ENCODE assay signal across 22 cellular contexts in the genomic region with DNA sequence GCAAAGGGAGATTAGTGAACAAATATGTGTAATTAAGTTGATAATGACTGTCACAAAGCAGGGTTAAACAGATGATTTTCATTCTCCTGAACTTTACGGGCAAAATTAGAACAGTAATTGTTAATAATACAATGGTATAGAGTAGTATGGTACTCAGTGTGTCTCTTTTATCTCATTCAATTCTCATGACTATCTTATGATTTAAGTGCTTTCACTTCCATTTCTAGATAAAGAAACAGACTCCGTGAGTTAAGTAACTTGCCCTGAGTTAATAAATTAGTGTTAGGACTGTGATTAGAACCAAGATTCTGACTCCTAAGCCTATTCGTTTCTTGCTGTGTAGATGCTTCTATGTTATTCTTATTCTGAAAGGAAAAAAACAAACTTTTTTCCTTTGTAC.
"Had no signal": no experiment of that assay in that cellular context is flagged by ENCODE, and none has a peak within 500 bp of the region (broad histone marks: within the 10 kb centered on the region; RNA-seq: fewer than 3 reads in every experiment).

No MANE protein-coding gene starts in this region.

- H3K9me3 Mint-ChIP-seq: activated CD4-positive, alpha-beta memory T cell treated with anti-CD3 and anti-CD28 coated beads, Interleukin-2, amount 10 ng/mL, durations not matched to agents 7 days and 5 days; activated naive CD8-positive, alpha-beta T cell treated with anti-CD3 and anti-CD28 coated beads, Interleukin-2, amount 10 ng/mL, durations not matched to agents 7 days and 5 days; activated T-helper 2 cell treated with anti-CD3 and anti-CD28 coated beads, Interferon-gamma antibody, Interleukin-2, Interleukin-4, amounts not matched to agents 10 μg/mL and 5 μg/mL and 100 μg/mL, durations not matched to agents 14 hours and 24 hours and 36 hours had no signal

- H3K4me1 Mint-ChIP-seq: brain, mesothelial cell of epicardium, nephron progenitor cell had no signal

- ATAC-seq: activated CD8-positive, alpha-beta memory T cell treated with anti-CD3 and anti-CD28 coated beads, Interleukin-2, amount 10 ng/mL, durations not matched to agents 7 days and 5 days; foreskin keratinocyte; left lobe of liver; stimulated activated naive CD8-positive, alpha-beta T cell treated with anti-CD3 and anti-CD28 coated beads, Interleukin-15, Interleukin-2, amounts not matched to agents 100 U/mL and 50 U/mL, for 24 hours had no signal

- H3K27me3 Mint-ChIP-seq: activated CD4-positive, alpha-beta memory T cell treated with anti-CD3 and anti-CD28 coated beads, Interleukin-2, amount 10 ng/mL, durations not matched to agents 7 days and 5 days; activated CD8-positive, alpha-beta memory T cell treated with anti-CD3 and anti-CD28 coated beads, Interleukin-2, amount 10 ng/mL, durations not matched to agents 7 days and 5 days; activated naive CD8-positive, alpha-beta T cell treated with anti-CD3 and anti-CD28 coated beads, Interleukin-2, amount 10 ng/mL, durations not matched to agents 7 days and 5 days; brain had no signal

- H3K27ac Mint-ChIP-seq: activated CD4-positive, alpha-beta memory T cell treated with anti-CD3 and anti-CD28 coated beads, Interleukin-2, amount 10 ng/mL, durations not matched to agents 7 days and 5 days; activated CD8-positive, alpha-beta memory T cell treated with anti-CD3 and anti-CD28 coated beads, Interleukin-2, amount 10 ng/mL, durations not matched to agents 7 days and 5 days; activated naive CD8-positive, alpha-beta T cell treated with anti-CD3 and anti-CD28 coated beads, Interleukin-2, amount 10 ng/mL, durations not matched to agents 7 days and 5 days; activated T-helper 2 cell treated with anti-CD3 and anti-CD28 coated beads, Interferon-gamma antibody, Interleukin-2, Interleukin-4, amounts not matched to agents 10 μg/mL and 5 μg/mL and 100 μg/mL, durations not matched to agents 14 hours and 24 hours and 36 hours; brain; mesothelial cell of epicardium; nephron progenitor cell had no signal

- H3K27ac ChIP-seq: colonic mucosa, foreskin keratinocyte, transverse colon, uterus, WERI-Rb-1 had no signal

- DNase-seq: activated CD4-positive, alpha-beta memory T cell treated with anti-CD3 and anti-CD28 coated beads, Interleukin-2, amount 10 ng/mL, durations not matched to agents 7 days and 5 days; activated CD4-positive, alpha-beta T cell treated with anti-CD3 and anti-CD28 coated beads for 4 hours; activated CD8-positive, alpha-beta memory T cell treated with anti-CD3 and anti-CD28 coated beads, Interleukin-2, amount 10 ng/mL, durations not matched to agents 7 days and 5 days; activated naive CD4-positive, alpha-beta T cell treated with Interleukin-2 at 50 U/mL for 16 hours; activated naive CD8-positive, alpha-beta T cell treated with anti-CD3 and anti-CD28 coated beads, Interleukin-2, amount 10 ng/mL, durations not matched to agents 7 days and 5 days; central memory CD4-positive, alpha-beta T cell; colonic mucosa; foreskin keratinocyte; nephron progenitor cell; nucleus accumbens; stimulated activated CD4-positive, alpha-beta T cell treated with anti-CD3 and anti-CD28 coated beads, Interleukin-1b, Interleukin-23, amount 100 ng/mL, for 48 hours; stimulated activated CD8-positive, alpha-beta memory T cell treated with anti-CD3 and anti-CD28 coated beads, Interleukin-4, amount 100 ng/mL, for 48 hours; stimulated activated naive CD8-positive, alpha-beta T cell treated with anti-CD3 and anti-CD28 coated beads, Interleukin-15, Interleukin-2, amounts not matched to agents 100 U/mL and 50 U/mL, for 24 hours; substantia nigra; transverse colon; uterus; WERI-Rb-1 had no signal

- H3K9me3 ChIP-seq: colonic mucosa, transverse colon, uterus had no signal

- H3K4me3 Mint-ChIP-seq: activated CD4-positive, alpha-beta memory T cell treated with anti-CD3 and anti-CD28 coated beads, Interleukin-2, amount 10 ng/mL, durations not matched to agents 7 days and 5 days; activated CD8-positive, alpha-beta memory T cell treated with anti-CD3 and anti-CD28 coated beads, Interleukin-2, amount 10 ng/mL, durations not matched to agents 7 days and 5 days; activated naive CD8-positive, alpha-beta T cell treated with anti-CD3 and anti-CD28 coated beads, Interleukin-2, amount 10 ng/mL, durations not matched to agents 7 days and 5 days; brain; mesothelial cell of epicardium; nephron progenitor cell had no signal

- H3K27me3 ChIP-seq: colonic mucosa, foreskin keratinocyte, transverse colon, uterus had no signal

- H3K36me3 ChIP-seq: uterus had no signal

- H3K4me3 ChIP-seq: colonic mucosa, lung, transverse colon, uterus had no signal

- H3K4me1 ChIP-seq: colonic mucosa, uterus had no signal
